11 cellular contexts compared by ENCODE assay signal in the genomic region with DNA sequence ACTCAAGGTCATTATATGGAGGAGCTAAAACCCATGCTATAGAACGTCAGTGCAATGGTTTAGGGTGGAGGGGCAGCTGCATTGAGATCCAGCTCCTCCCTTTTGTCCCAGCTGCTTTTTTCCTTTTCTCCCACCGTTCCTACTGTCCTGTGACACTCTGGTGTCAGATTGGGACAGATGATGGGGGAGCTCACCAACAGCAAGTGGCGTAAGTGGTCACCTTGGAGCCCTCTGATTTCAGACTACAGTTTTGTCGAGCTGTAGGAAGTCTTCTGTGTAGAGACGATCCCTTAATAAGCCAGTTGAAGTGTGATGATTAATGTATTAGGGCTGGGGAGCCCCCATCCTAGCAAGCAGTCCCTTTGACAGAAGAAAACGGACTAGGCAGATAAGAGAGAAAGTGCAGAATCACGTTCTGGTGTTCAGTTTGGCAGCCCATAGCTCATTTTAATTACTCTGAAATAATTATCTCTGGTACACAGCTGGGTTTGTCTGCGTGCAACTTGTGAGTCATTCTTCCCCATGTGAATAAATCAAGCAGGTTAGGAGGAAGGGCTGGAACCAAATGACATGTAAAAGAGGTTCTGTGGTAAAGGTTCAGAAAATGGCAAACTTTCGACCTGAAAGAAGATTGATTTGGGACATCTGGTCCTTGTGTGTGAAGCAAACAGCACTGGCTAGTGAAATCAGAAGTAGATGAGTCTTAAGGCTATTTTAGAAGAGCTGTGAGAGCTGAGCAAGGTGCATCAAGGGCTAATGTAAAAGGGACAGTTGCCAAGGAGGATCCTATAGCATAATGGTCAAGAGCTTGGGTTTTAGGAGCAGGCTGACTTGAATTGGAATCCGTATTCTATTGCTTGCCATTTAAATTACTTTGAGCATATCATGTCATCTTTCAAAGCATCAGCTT.
DNase-seq lines count a peak whose midpoint lies in the region; ATAC-seq and TF ChIP-seq lines count a peak whose summit lies in the region.
"Had no signal": no experiment of that assay in that cellular context is flagged by ENCODE, and none has a peak within 500 bp of the region (broad histone marks: within the 10 kb centered on the region; RNA-seq: fewer than 3 reads in every experiment).

No MANE protein-coding gene starts in this region.

- TF ChIP-seq CTCF in endothelial cell (IDR thresholded peaks at IDR 0.05; ENCODE audit: unreplicated experiment): no peak

- DNase-seq in CMK (ENCODE audit: low read depth) (peak; percentile 46), GM19238 (ENCODE audit: insufficient read length, low spot score) (peak; percentile 11), OCI-M1 (lab: John Stamatoyannopoulos, UW) (peak; percentile 99), T-helper 9 cell (no peak), endothelial cell (ENCODE audit: low spot score) (no peak), Kasumi-1 (lab: John Stamatoyannopoulos, UW) (no peak), left colon (no peak)
- DNase-seq: EL, MM.1S, nephron progenitor cell had no signal

- H3K27ac Mint-ChIP-seq in endothelial cell (ENCODE audit: unreplicated experiment): no peak overlapping the region
- H3K27ac Mint-ChIP-seq: nephron progenitor cell had no signal

- intact Hi-C loops in left colon (cut with DNase I, micrococcal nuclease): no loop called here

- H3K9me3 Mint-ChIP-seq in endothelial cell (ENCODE audit: unreplicated experiment): peaks cover 17% of the 10 kb centered on the region
- H3K9me3 Mint-ChIP-seq: nephron progenitor cell had no signal

- no peaks in the 10 kb centered on the region for H3K4me1 Mint-ChIP-seq in endothelial cell (ENCODE audit: unreplicated experiment)

- H3K27me3 Mint-ChIP-seq in endothelial cell (ENCODE audit: unreplicated experiment): no peaks in the 10 kb centered on the region

- peak; percentile 87 for ATAC-seq in HG02981 (IDR thresholded peaks at IDR 0.05; ENCODE audit: unreplicated experiment)
- no peak for ATAC-seq in left colon

- H3K4me3 Mint-ChIP-seq in endothelial cell (ENCODE audit: unreplicated experiment): no peak overlapping the region
- H3K4me3 Mint-ChIP-seq: nephron progenitor cell had no signal

- H3K36me3 Mint-ChIP-seq in endothelial cell (ENCODE audit: low read depth, unreplicated experiment): no peaks in the 10 kb centered on the region

Comparison
In these comparisons a context has a peak if more than half of its experiments do, and no peak if none do; other contexts are left out.
1. DNase-seq: peak in CMK (single experiment), GM19238 (single experiment) and OCI-M1 (single experiment); none in T-helper 9 cell (single experiment), endothelial cell (single experiment), Kasumi-1 (0 of 2) and left colon (0 of 2).